In genomic region chr16:85986931-85987749, GRCh38 we compare ENCODE assay signal across 9 cellular contexts.
DNase-seq lines count a peak whose midpoint lies in the region; ATAC-seq and TF ChIP-seq lines count a peak whose summit lies in the region.
"Had no signal": no experiment of that assay in that cellular context is flagged by ENCODE, and none has a peak within 500 bp of the region (broad histone marks: within the 10 kb centered on the region; RNA-seq: fewer than 3 reads in every experiment).

No MANE protein-coding gene starts in this region.

- H3K4me3 Mint-ChIP-seq in CD4-positive, CD25-positive, alpha-beta regulatory T cell: no peak overlapping the region

- DNase-seq in CD4-positive, CD25-positive, alpha-beta regulatory T cell: peak in 2 of 3 donors; percentile 9 to 26
- DNase-seq in Kasumi-1 (lab: John Stamatoyannopoulos, UW) (peak; percentile 26 to 35), activated T-cell treated with anti-CD3 and anti-CD28 coated beads for 4 hours (peak; percentile 22), right atrium auricular region (ENCODE audit: low spot score) (no peak), NCI-H2107 treated with DMSO at 0.1 percent for 48 hours (lab: John Stamatoyannopoulos, UW; ENCODE audit: unreplicated experiment) (no peak)
- DNase-seq in stimulated activated CD8-positive, alpha-beta memory T cell treated with anti-CD3 and anti-CD28 coated beads, Interleukin-15, amount 100 ng/mL, for 1 hour (ENCODE audit: low read depth): peak; percentile 8

- H3K36me3 ChIP-seq in CD4-positive, CD25-positive, alpha-beta regulatory T cell (ENCODE audit: control insufficient read depth, insufficient read depth, low read length): no peaks in the 10 kb centered on the region
- no peaks in the 10 kb centered on the region for H3K36me3 ChIP-seq in right atrium auricular region

- H3K9me3 ChIP-seq in CD4-positive, CD25-positive, alpha-beta regulatory T cell (ENCODE audit: control insufficient read depth in 2 of 2, low read length in 2 of 2): no peaks in the 10 kb centered on the region
- H3K9me3 ChIP-seq in right atrium auricular region: no peaks in the 10 kb centered on the region

- H3K27ac Mint-ChIP-seq in CD4-positive, CD25-positive, alpha-beta regulatory T cell: no peak overlapping the region

- peaks cover 3% of the 10 kb centered on the region for H3K27me3 ChIP-seq in CD4-positive, CD25-positive, alpha-beta regulatory T cell (ENCODE audit: control insufficient read depth, insufficient read depth, low read length)
- H3K27me3 ChIP-seq in right atrium auricular region: no peaks in the 10 kb centered on the region

- no peak overlapping the region for H3K27ac ChIP-seq in CD4-positive, CD25-positive, alpha-beta regulatory T cell (ENCODE audit: insufficient read depth, low read length, poor library complexity, severe bottlenecking)
- no peak overlapping the region for H3K27ac ChIP-seq in right atrium auricular region
- H3K27ac ChIP-seq: HL-60 had no signal

- H3K9me3 Mint-ChIP-seq in CD4-positive, CD25-positive, alpha-beta regulatory T cell: no peaks in the 10 kb centered on the region

- no peak overlapping the region for H3K4me3 ChIP-seq in CD4-positive, CD25-positive, alpha-beta regulatory T cell (ENCODE audit: low read depth, low read length)
- H3K4me3 ChIP-seq in right atrium auricular region: no peak overlapping the region

- H3K4me1 ChIP-seq in CD4-positive, CD25-positive, alpha-beta regulatory T cell (ENCODE audit: control insufficient read depth, insufficient read depth, low read length, poor library complexity, severe bottlenecking): no peaks in the 10 kb centered on the region
- H3K4me1 ChIP-seq in right atrium auricular region: no peaks in the 10 kb centered on the region

- no peaks in the 10 kb centered on the region for H3K36me3 Mint-ChIP-seq in CD4-positive, CD25-positive, alpha-beta regulatory T cell

- ATAC-seq in CD4-positive, CD25-positive, alpha-beta regulatory T cell (ENCODE audit: low read depth in 2 of 2): no peak
- ATAC-seq in HG02571 (IDR thresholded peaks at IDR 0.05; ENCODE audit: unreplicated experiment) (no peak), GM18858 (IDR thresholded peaks at IDR 0.05; ENCODE audit: unreplicated experiment) (no peak)

- H3K4me1 Mint-ChIP-seq in CD4-positive, CD25-positive, alpha-beta regulatory T cell: peaks cover 0 to 21% (median 5%) of the 10 kb centered on the region in 4 donors

- H3K27me3 Mint-ChIP-seq in CD4-positive, CD25-positive, alpha-beta regulatory T cell: peaks cover 9% of the 10 kb centered on the region

- peak; percentile 33 to 73 for TF ChIP-seq CTCF in right atrium auricular region (IDR thresholded peaks at IDR 0.05)

Comparison
In these comparisons a context has a peak if more than half of its experiments do, and no peak if none do; other contexts are left out.
1. DNase-seq: peak in CD4-positive, CD25-positive, alpha-beta regulatory T cell (2 of 3), Kasumi-1 (2 of 2), activated T-cell treated with anti-CD3 and anti-CD28 coated beads for 4 hours (single experiment) and stimulated activated CD8-positive, alpha-beta memory T cell treated with anti-CD3 and anti-CD28 coated beads, Interleukin-15, amount 100 ng/mL, for 1 hour (single experiment); none in right atrium auricular region (single experiment) and NCI-H2107 treated with DMSO at 0.1 percent for 48 hours (single experiment).